Comparison of ENCODE assay signal across 8 cellular contexts in the genomic region with DNA sequence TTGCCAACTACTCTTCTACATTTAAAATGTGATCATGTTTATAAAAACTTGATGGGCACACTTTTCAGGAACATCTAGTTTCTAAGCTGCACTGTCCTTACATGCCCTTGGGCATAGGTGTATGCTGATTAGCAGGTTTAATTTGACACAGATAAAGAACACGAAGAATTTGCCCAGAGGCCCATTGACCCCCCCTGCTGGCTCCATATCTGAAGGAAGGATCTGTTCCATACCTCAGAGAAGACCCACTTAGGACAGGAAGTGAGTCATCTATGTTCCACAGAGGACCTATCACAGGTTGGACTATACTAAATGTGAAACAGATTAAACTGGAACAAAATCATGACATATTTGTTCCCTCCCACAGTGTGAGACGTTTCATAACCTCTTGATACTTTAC.
A peak's percentile ranks its signal among the peaks of the same experiment; 100 is the strongest.
DNase-seq lines count a peak whose midpoint lies in the region; ATAC-seq, FAIRE-seq and TF ChIP-seq lines count a peak whose summit lies in the region.

No MANE protein-coding gene starts in this region.

- FAIRE-seq in A549 (lab: Jason Lieb, UNC), result no peak

- intact Hi-C loops in posterior cingulate gyrus (cut with DNase I), result no loop called here

- DNase-seq in A549 (ENCODE audit: low read depth in 1 of 2, low spot score in 1 of 2) (peak; percentile 8 to 42), posterior cingulate gyrus (no peak), DMS79 treated with DMSO at 0.1 percent for 48 hours (lab: John Stamatoyannopoulos, UW) (no peak)
- peak; percentile 45 for DNase-seq in central memory CD4-positive, alpha-beta T cell
- peak; percentile 15 to 16 for DNase-seq in stimulated activated CD4-positive, alpha-beta T cell treated with anti-CD3 and anti-CD28 coated beads, Interleukin-15, amount 100 ng/mL, for 1 hour (ENCODE audit: low read depth in 1 of 2, low spot score in 1 of 2)

- CTCF ChIA-PET in A549 (lab: Yijun Ruan, JAX), result interaction anchor here (1.2 kb wide), 1 partner anchor 20 kb away, joined by 4 read pairs; no protein-coding TSS in a partner anchor

- peak overlapping the region; percentile 40; the same call in 2 of the 3 replicates for H3K4me2 ChIP-seq in A549

- no peak overlapping the region for H3K4me3 ChIP-seq in A549

- TF ChIP-seq EP300 in A549 (IDR thresholded peaks at IDR 0.05), result no peak

- 11% methylated on average over 2 of the region's 2 CpGs for WGBS in A549 (ENCODE audit: missing lambda C conversion rate)

- H3K4me1 ChIP-seq in A549, result peaks cover 15% of the 10 kb centered on the region

- H3K27ac ChIP-seq in A549 (peak overlapping the region; percentile 62 to 68; a peak in 3 of 6 replicates), VCaP (peak overlapping the region; percentile 74)

- ATAC-seq in A549, result peak in 1 of 2 experiments; percentile 72; a peak in 3 of 6 replicates
- ATAC-seq in HG03103 (IDR thresholded peaks at IDR 0.05; ENCODE audit: low read depth, unreplicated experiment), result peak; percentile 47
- ATAC-seq in GM19467 (IDR thresholded peaks at IDR 0.05; ENCODE audit: unreplicated experiment), result no peak

- TF ChIP-seq CTCF in A549 (IDR thresholded peaks at IDR 0.05) (no peak), VCaP (conservative IDR thresholded peaks at IDR 0.05) (0 out of 2 replicates have a peak, but pooled peaks have one; percentile 23)

- no peaks in the 10 kb centered on the region for H3K9me3 ChIP-seq in A549

- 0 out of 5 replicates have a peak, but pooled peaks of 1 of the 2 experiments have one; percentile 11 for TF ChIP-seq RAD21 in A549 (conservative IDR thresholded peaks at IDR 0.05 in 1 of 2, IDR thresholded peaks at IDR 0.05 in 1 of 2)

- TF ChIP-seq POLR2A in A549 (IDR thresholded peaks at IDR 0.05; ENCODE audit: low read length), result no peak

- POLR2A ChIA-PET in A549 (lab: Yijun Ruan, JAX), result interaction anchor here (0.6 kb wide), 1 partner anchor 238 kb away, joined by 3 read pairs; no protein-coding TSS in a partner anchor

TF ChIP-seq in A549, 52 proteins besides CTCF, POLR2A, EP300 and RAD21:
- TF ChIP-seq SMC3 (IDR thresholded peaks at IDR 0.05), result 0 out of 3 replicates have a peak, but pooled peaks have one; percentile 18
- no peak for TF ChIP-seq FOSL2 (IDR thresholded peaks at IDR 0.05)
- peak; percentile 34; the same call in 1 of the 2 replicates for TF ChIP-seq FOSL2 (CRISPR knock-in tag; IDR thresholded peaks at IDR 0.05)
- no peak for TF ChIP-seq RFX5 (IDR thresholded peaks at IDR 0.05)
- peak; percentile 17; the same call in 1 of the 2 replicates for TF ChIP-seq GATA3 (IDR thresholded peaks at IDR 0.05; ENCODE audit: borderline replicate concordance)
TF ChIP-seq in A549: peak in this region for 3.

Comparison
In these comparisons a context has a peak if more than half of its experiments do, and no peak if none do; other contexts are left out.
1. DNase-seq: peak in A549 (2 of 2), central memory CD4-positive, alpha-beta T cell (single experiment) and stimulated activated CD4-positive, alpha-beta T cell treated with anti-CD3 and anti-CD28 coated beads, Interleukin-15, amount 100 ng/mL, for 1 hour (2 of 2); none in posterior cingulate gyrus (0 of 10) and DMS79 treated with DMSO at 0.1 percent for 48 hours (single experiment).